Comparison of ENCODE assay signal across 20 cellular contexts in genomic region chr11:111719379-111719778, GRCh38. TPM values are rescaled to one million over a fixed set of nuclear protein-coding genes. Genes with fewer than 3 reads are reported as not detected.
DNase-seq lines count a peak whose midpoint lies in the region; ATAC-seq and TF ChIP-seq lines count a peak whose summit lies in the region.
"Had no signal": no experiment of that assay in that cellular context is flagged by ENCODE, and none has a peak within 500 bp of the region (broad histone marks: within the 10 kb centered on the region; RNA-seq: fewer than 3 reads in every experiment).

No MANE protein-coding gene starts in this region.

- TF ChIP-seq CTCF in brain (conservative IDR thresholded peaks at IDR 0.05): no peak

- ATAC-seq in activated naive CD4-positive, alpha-beta T cell treated with anti-CD3 and anti-CD28 coated beads, Interleukin-2, amount 50 U/mL, for 72 hours: no peak
- ATAC-seq in GM18873 (IDR thresholded peaks at IDR 0.05; ENCODE audit: low FRiP score, unreplicated experiment) (no peak), GM18505 (IDR thresholded peaks at IDR 0.05; ENCODE audit: unreplicated experiment) (no peak)
- ATAC-seq: natural killer cell; stimulated activated effector memory CD8-positive, alpha-beta T cell treated with anti-CD3 and anti-CD28 coated beads, Interleukin-12 subunit alpha, Interleukin-12 subunit beta, amount 100 ng/mL, for 72 hours had no signal

- intact Hi-C loops in activated naive CD4-positive, alpha-beta T cell treated with anti-CD3 and anti-CD28 coated beads for 36 hours (cut with micrococcal nuclease): no loop called here

- no peak overlapping the region for H3K4me3 Mint-ChIP-seq in activated naive CD4-positive, alpha-beta T cell treated with anti-CD3 and anti-CD28 coated beads for 36 hours
- no peak overlapping the region for H3K4me3 Mint-ChIP-seq in brain
- H3K4me3 Mint-ChIP-seq: memory B cell; natural killer cell; stimulated activated effector memory CD8-positive, alpha-beta T cell treated with anti-CD3 and anti-CD28 coated beads, Interleukin-12 subunit alpha, Interleukin-12 subunit beta, amount 100 ng/mL, for 72 hours had no signal

- no peaks in the 10 kb centered on the region for H3K36me3 Mint-ChIP-seq in activated naive CD4-positive, alpha-beta T cell treated with anti-CD3 and anti-CD28 coated beads, Interleukin-2, amount 50 U/mL, for 72 hours
- H3K36me3 Mint-ChIP-seq in activated naive CD4-positive, alpha-beta T cell treated with anti-CD3 and anti-CD28 coated beads for 36 hours (ENCODE audit: low read depth): peaks cover 17% of the 10 kb centered on the region
- H3K36me3 Mint-ChIP-seq in brain: peaks cover 81% of the 10 kb centered on the region

- H3K27ac Mint-ChIP-seq in activated naive CD4-positive, alpha-beta T cell treated with anti-CD3 and anti-CD28 coated beads, Interleukin-2, amount 50 U/mL, for 72 hours: peak overlapping the region; percentile 6 to 86
- no peak overlapping the region for H3K27ac Mint-ChIP-seq in activated naive CD4-positive, alpha-beta T cell treated with anti-CD3 and anti-CD28 coated beads for 36 hours
- H3K27ac Mint-ChIP-seq in brain: peak overlapping the region in 3 of 5 experiments; percentile 16 to 77 (median 56)
- H3K27ac Mint-ChIP-seq: natural killer cell; stimulated activated effector memory CD8-positive, alpha-beta T cell treated with anti-CD3 and anti-CD28 coated beads, Interleukin-12 subunit alpha, Interleukin-12 subunit beta, amount 100 ng/mL, for 72 hours had no signal

- H3K4me1 Mint-ChIP-seq in activated naive CD4-positive, alpha-beta T cell treated with anti-CD3 and anti-CD28 coated beads for 36 hours (ENCODE audit: low read depth): no peaks in the 10 kb centered on the region
- H3K4me1 Mint-ChIP-seq in brain: peaks cover 24% of the 10 kb centered on the region
- H3K4me1 Mint-ChIP-seq: natural killer cell had no signal

- TF ChIP-seq POLR2A in GM18505 (IDR thresholded peaks at IDR 0.05; ENCODE audit: borderline replicate concordance, extremely low read depth, insufficient read depth, insufficient read length): no peak

- DNase-seq in activated naive CD4-positive, alpha-beta T cell treated with anti-CD3 and anti-CD28 coated beads, Interleukin-2, amount 50 U/mL, for 72 hours (ENCODE audit: low spot score in 2 of 2): no peak
- DNase-seq in activated naive CD4-positive, alpha-beta T cell treated with anti-CD3 and anti-CD28 coated beads for 36 hours: no peak
- DNase-seq in iris pigment epithelial cell (ENCODE audit: low read depth) (peak; percentile 46), NCI-H1436 treated with DMSO at 0.1 percent for 48 hours (lab: John Stamatoyannopoulos, UW) (no peak)
- no peak for DNase-seq in stimulated activated naive CD4-positive, alpha-beta T cell treated with Interleukin-2 at 50 U/mL for 16 hours (lab: John Stamatoyannopoulos, UW)
- DNase-seq: activated effector memory CD4-positive, alpha-beta T cell treated with Interleukin-2 at 50 U/mL for 16 hours; aorta; CD4-positive, CD25-positive, alpha-beta regulatory T cell; esophagus squamous epithelium; MV-4-11; natural killer cell; NCI-H1930; SIG-M5; stimulated activated CD4-positive, alpha-beta T cell treated with anti-CD3 and anti-CD28 coated beads, Interleukin-12 subunit alpha, Interleukin-12 subunit beta, amount 100 ng/mL, for 4 hours; trophoblast cell had no signal

- no peaks in the 10 kb centered on the region for H3K27me3 Mint-ChIP-seq in activated naive CD4-positive, alpha-beta T cell treated with anti-CD3 and anti-CD28 coated beads for 36 hours (ENCODE audit: low read depth)
- no peaks in the 10 kb centered on the region for H3K27me3 Mint-ChIP-seq in brain
- H3K27me3 Mint-ChIP-seq: memory B cell had no signal

- CTCF ChIA-PET in activated naive CD4-positive, alpha-beta T cell treated with anti-CD3 and anti-CD28 coated beads for 36 hours (lab: Charles Lee): no interaction called here

- H3K9me3 Mint-ChIP-seq in activated naive CD4-positive, alpha-beta T cell treated with anti-CD3 and anti-CD28 coated beads, Interleukin-2, amount 50 U/mL, for 72 hours: no peaks in the 10 kb centered on the region
- H3K9me3 Mint-ChIP-seq in activated naive CD4-positive, alpha-beta T cell treated with anti-CD3 and anti-CD28 coated beads for 36 hours: no peaks in the 10 kb centered on the region
- peaks cover 0 to 3% (median 0%) of the 10 kb centered on the region in 5 experiments for H3K9me3 Mint-ChIP-seq in brain
- H3K9me3 Mint-ChIP-seq: CD4-positive, CD25-positive, alpha-beta regulatory T cell; natural killer cell; stimulated activated effector memory CD8-positive, alpha-beta T cell treated with anti-CD3 and anti-CD28 coated beads, Interleukin-12 subunit alpha, Interleukin-12 subunit beta, amount 100 ng/mL, for 72 hours had no signal

RNA-seq across cellular contexts. Expression of gene PPP2R1B, which starts 46.8 kb away (rescaled TPM):
- 10 to 100 TPM; 53.9 to 57.3 TPM for total RNA-seq in activated naive CD4-positive, alpha-beta T cell treated with anti-CD3 and anti-CD28 coated beads, Interleukin-2, amount 50 U/mL, for 72 hours
- total RNA-seq in activated naive CD4-positive, alpha-beta T cell treated with anti-CD3 and anti-CD28 coated beads for 36 hours: 10 to 100 TPM; 36.7 to 43.8 TPM
- 15.3 TPM for polyA plus RNA-seq in brain (ENCODE audit: insufficient read depth, low read depth, low replicate concordance)
